In genomic region chr10:22774102-22774501, GRCh38 we compare ENCODE assay signal across 3 cellular contexts.
TF ChIP-seq lines count a peak whose summit lies in the region.

No MANE protein-coding gene starts in this region.

TF ChIP-seq in A549, 52 proteins besides CTCF, POLR2A, EP300 and RAD21 (continued from another document):
- TF ChIP-seq HES2 (IDR thresholded peaks at IDR 0.05) = no peak

TF ChIP-seq in HCT116, 20 proteins besides CTCF, POLR2A, EP300 and RAD21 (continued from another document):
- TF ChIP-seq REST (IDR thresholded peaks at IDR 0.05; ENCODE audit: low read depth) = no peak
- no peak for TF ChIP-seq ZBTB33 (IDR thresholded peaks at IDR 0.05; ENCODE audit: extremely low read depth, insufficient replicate concordance, low read length)
- TF ChIP-seq SRF (IDR thresholded peaks at IDR 0.05; ENCODE audit: low read depth) = no peak
- TF ChIP-seq SP1 (IDR thresholded peaks at IDR 0.05; ENCODE audit: low read depth) = no peak
- TF ChIP-seq SIN3A (IDR thresholded peaks at IDR 0.05; ENCODE audit: low read depth) = no peak
- TF ChIP-seq TCF7L2 (IDR thresholded peaks at IDR 0.05; ENCODE audit: borderline replicate concordance, extremely low read depth, insufficient read depth, insufficient read length) = no peak
- no peak for TF ChIP-seq YY1 (IDR thresholded peaks at IDR 0.05; ENCODE audit: extremely low read depth, insufficient replicate concordance, low read depth, low read length)
- no peak for TF ChIP-seq ATF3 (IDR thresholded peaks at IDR 0.05)
- TF ChIP-seq ELF1 (IDR thresholded peaks at IDR 0.05; ENCODE audit: borderline replicate concordance, low read depth) = no peak
- no peak for TF ChIP-seq ZNF274 (IDR thresholded peaks at IDR 0.05; ENCODE audit: low read depth, low read length)
- TF ChIP-seq MAX (IDR thresholded peaks at IDR 0.05) = no peak
- no peak for TF ChIP-seq EZH2 (IDR thresholded peaks at IDR 0.05)
- no peak for TF ChIP-seq EZH2phosphoT487 (IDR thresholded peaks at IDR 0.05; ENCODE audit: borderline replicate concordance)
- no peak for TF ChIP-seq JUND (IDR thresholded peaks at IDR 0.05)
- no peak for TF ChIP-seq ZFX (IDR thresholded peaks at IDR 0.05)
- TF ChIP-seq CEBPB (IDR thresholded peaks at IDR 0.05; ENCODE audit: low read depth) = no peak
- no peak for TF ChIP-seq FOSL1 (IDR thresholded peaks at IDR 0.05; ENCODE audit: low read depth)
- no peak for TF ChIP-seq CBX3 (IDR thresholded peaks at IDR 0.05; ENCODE audit: low read depth)
- TF ChIP-seq EGR1 (IDR thresholded peaks at IDR 0.05; ENCODE audit: low read depth) = no peak

TF ChIP-seq in K562, 482 proteins besides CTCF, POLR2A, EP300 and RAD21 (continued from another document):
- no peak for TF ChIP-seq ELK1 (CRISPR knock-in tag; IDR thresholded peaks at IDR 0.05)
- TF ChIP-seq PHB2 (IDR thresholded peaks at IDR 0.05; ENCODE audit: low read depth) = no peak
- TF ChIP-seq MTA2 (IDR thresholded peaks at IDR 0.05; ENCODE audit: low read depth) = no peak
- TF ChIP-seq L3MBTL2 (IDR thresholded peaks at IDR 0.05) = no peak
- TF ChIP-seq MAFG (tag; conservative IDR thresholded peaks at IDR 0.05) = peak; percentile 46; the same call in 1 of the 2 replicates
- TF ChIP-seq ZBTB8A (IDR thresholded peaks at IDR 0.05; ENCODE audit: partially characterized antibody) = no peak
- TF ChIP-seq THRA (IDR thresholded peaks at IDR 0.05) = no peak
- no peak for TF ChIP-seq ZEB2 (IDR thresholded peaks at IDR 0.05)
- TF ChIP-seq C11orf30 (IDR thresholded peaks at IDR 0.05; ENCODE audit: low read depth) = peak; percentile 58; the same call in 1 of the 2 replicates
- no peak for TF ChIP-seq NR3C1 (CRISPR knock-in tag; IDR thresholded peaks at IDR 0.05)
- no peak for TF ChIP-seq ZBTB33 (CRISPR knock-in tag; IDR thresholded peaks at IDR 0.05)
- no peak for TF ChIP-seq TOE1 (IDR thresholded peaks at IDR 0.05; ENCODE audit: borderline replicate concordance)
- no peak for TF ChIP-seq TOE1 (CRISPR knock-in tag; IDR thresholded peaks at IDR 0.05; ENCODE audit: borderline replicate concordance, low read depth)
- TF ChIP-seq RBBP5 (IDR thresholded peaks at IDR 0.05; ENCODE audit: borderline replicate concordance, insufficient read depth, low read length, poor library complexity, severe bottlenecking) = no peak
- no peak for TF ChIP-seq TSC22D4 (tag; IDR thresholded peaks at IDR 0.05)
- TF ChIP-seq NKRF (IDR thresholded peaks at IDR 0.05; ENCODE audit: borderline replicate concordance) = no peak
- TF ChIP-seq XRCC3 (IDR thresholded peaks at IDR 0.05) = no peak
- peak; percentile 70 for TF ChIP-seq ZNF316 (IDR thresholded peaks at IDR 0.05)
- TF ChIP-seq RBM34 (IDR thresholded peaks at IDR 0.05; ENCODE audit: borderline replicate concordance, insufficient read depth, low read length) = no peak
- no peak for TF ChIP-seq ATF3 (IDR thresholded peaks at IDR 0.05)
- TF ChIP-seq ATF3 (CRISPR knock-in tag; conservative IDR thresholded peaks at IDR 0.05) = no peak
- TF ChIP-seq ETS2 (tag; IDR thresholded peaks at IDR 0.05; ENCODE audit: borderline replicate concordance, poor library complexity, severe bottlenecking) = no peak
- TF ChIP-seq HDAC6 (IDR thresholded peaks at IDR 0.05; ENCODE audit: low read depth, low read length) = no peak
- TF ChIP-seq SRSF1 (IDR thresholded peaks at IDR 0.05; ENCODE audit: low read depth, low read length) = no peak
- no peak for TF ChIP-seq PTRF (tag; IDR thresholded peaks at IDR 0.05)
- TF ChIP-seq YY1 (IDR thresholded peaks at IDR 0.05; ENCODE audit: borderline replicate concordance in 1 of 3, control insufficient read depth in 1 of 3, extremely low read depth in 1 of 3, insufficient read depth in 3 of 3, insufficient read length in 1 of 3, insufficient replicate concordance in 2 of 3, low read depth in 1 of 3, low read length in 2 of 3) = no peak
- TF ChIP-seq RBM15 (IDR thresholded peaks at IDR 0.05; ENCODE audit: insufficient read depth, low read length) = no peak
- no peak for TF ChIP-seq ZNF507 (tag; conservative IDR thresholded peaks at IDR 0.05)
- TF ChIP-seq HDAC1 (IDR thresholded peaks at IDR 0.05) = no peak
- no peak for TF ChIP-seq PURB (CRISPR knock-in tag; IDR thresholded peaks at IDR 0.05; ENCODE audit: low read depth)
